9 cellular contexts compared by ENCODE assay signal in genomic region chr10:80684217-80684616, GRCh38.
DNase-seq lines count a peak whose midpoint lies in the region; ATAC-seq and TF ChIP-seq lines count a peak whose summit lies in the region.
"Had no signal": no experiment of that assay in that cellular context is flagged by ENCODE, and none has a peak within 500 bp of the region (broad histone marks: within the 10 kb centered on the region; RNA-seq: fewer than 3 reads in every experiment).

No MANE protein-coding gene starts in this region.

- no peak for TF ChIP-seq EP300 in transverse colon (IDR thresholded peaks at IDR 0.05; ENCODE audit: low read depth)

- no peaks in the 10 kb centered on the region for H3K9me3 Mint-ChIP-seq in chondrocyte (ENCODE audit: low read depth)

- TF ChIP-seq CTCF in transverse colon (IDR thresholded peaks at IDR 0.05): no peak
- no peak for TF ChIP-seq CTCF in chondrocyte (IDR thresholded peaks at IDR 0.05)

- WGBS in transverse colon (ENCODE audit: low coverage in 1 of 2), 2 donors: 43 to 49% methylated on average over 1 of the region's 1 CpG

- H3K36me3 ChIP-seq in transverse colon: no peaks in the 10 kb centered on the region
- H3K36me3 ChIP-seq: SJSA1 had no signal

- H3K4me3 Mint-ChIP-seq in chondrocyte (ENCODE audit: unreplicated experiment): no peak overlapping the region

- no peak for TF ChIP-seq POLR2A in transverse colon (IDR thresholded peaks at IDR 0.05)

- H3K4me1 ChIP-seq in transverse colon: peaks cover 0 to 26% (median 9%) of the 10 kb centered on the region in 4 donors
- H3K4me1 ChIP-seq: SJSA1 had no signal

- in situ Hi-C loops in transverse colon (cut with MboI; ENCODE audit: low pct_ligation_motif_present in 1 of 4, low pct_unique_long_range_greater_than_20kb in 1 of 4, low sequenced_read_pairs in 3 of 4): loop anchor here in 1 of 4 donors (25.0 kb wide), 1 partner anchor 503 kb away; no protein-coding TSS in a partner anchor

- no peak overlapping the region for H3K27ac ChIP-seq in transverse colon
- H3K27ac ChIP-seq: SJSA1 had no signal

- ATAC-seq in GM18873 (IDR thresholded peaks at IDR 0.05; ENCODE audit: low FRiP score, unreplicated experiment): peak; percentile 44
- peak; percentile 80 for ATAC-seq in HG03439 (IDR thresholded peaks at IDR 0.05; ENCODE audit: unreplicated experiment)
- peak; percentile 43 for ATAC-seq in stimulated activated naive CD8-positive, alpha-beta T cell treated with anti-CD3 and anti-CD28 coated beads, Interleukin-15, Interleukin-2, amounts not matched to agents 100 U/mL and 50 U/mL, for 24 hours

- intact Hi-C loops in transverse colon (cut with DNase I; ENCODE audit: low total_unique reads): no loop called here

- DNase-seq in A172 (ENCODE audit: low spot score): peak; percentile 40
- DNase-seq in astrocyte of the hippocampus (ENCODE audit: low read depth, low spot score): peak; percentile 14
- no peak for DNase-seq in stimulated activated naive CD8-positive, alpha-beta T cell treated with anti-CD3 and anti-CD28 coated beads, Interleukin-15, Interleukin-2, amounts not matched to agents 100 U/mL and 50 U/mL, for 24 hours
- DNase-seq in transverse colon: no peak
- DNase-seq in chondrocyte (ENCODE audit: low spot score): no peak
- DNase-seq in NCI-H446 treated with DMSO at 0.1 percent for 48 hours (lab: John Stamatoyannopoulos, UW): no peak

- H3K27ac Mint-ChIP-seq in chondrocyte (ENCODE audit: unreplicated experiment): no peak overlapping the region

- no peak overlapping the region for H3K4me3 ChIP-seq in transverse colon
- H3K4me3 ChIP-seq: SJSA1 had no signal

- no peaks in the 10 kb centered on the region for H3K36me3 Mint-ChIP-seq in chondrocyte (ENCODE audit: low read depth)

- no peaks in the 10 kb centered on the region for H3K4me1 Mint-ChIP-seq in chondrocyte (ENCODE audit: low read depth)

- H3K27me3 ChIP-seq in transverse colon: no peaks in the 10 kb centered on the region
- H3K27me3 ChIP-seq: SJSA1 had no signal

- peaks cover 4% of the 10 kb centered on the region for H3K27me3 Mint-ChIP-seq in chondrocyte (ENCODE audit: low read depth)

- no peaks in the 10 kb centered on the region for H3K9me3 ChIP-seq in transverse colon
- H3K9me3 ChIP-seq: SJSA1 had no signal

Comparison
In these comparisons a context has a peak if more than half of its experiments do, and no peak if none do; other contexts are left out.
1. DNase-seq: peak in A172 (single experiment) and astrocyte of the hippocampus (single experiment); none in stimulated activated naive CD8-positive, alpha-beta T cell treated with anti-CD3 and anti-CD28 coated beads, Interleukin-15, Interleukin-2, amounts not matched to agents 100 U/mL and 50 U/mL, for 24 hours (single experiment), transverse colon (single experiment), chondrocyte (single experiment) and NCI-H446 treated with DMSO at 0.1 percent for 48 hours (single experiment).
2. Peak in every context shown above with its lines, with median percentiles within 50 percentile points of each other: ATAC-seq.